In the genomic region with DNA sequence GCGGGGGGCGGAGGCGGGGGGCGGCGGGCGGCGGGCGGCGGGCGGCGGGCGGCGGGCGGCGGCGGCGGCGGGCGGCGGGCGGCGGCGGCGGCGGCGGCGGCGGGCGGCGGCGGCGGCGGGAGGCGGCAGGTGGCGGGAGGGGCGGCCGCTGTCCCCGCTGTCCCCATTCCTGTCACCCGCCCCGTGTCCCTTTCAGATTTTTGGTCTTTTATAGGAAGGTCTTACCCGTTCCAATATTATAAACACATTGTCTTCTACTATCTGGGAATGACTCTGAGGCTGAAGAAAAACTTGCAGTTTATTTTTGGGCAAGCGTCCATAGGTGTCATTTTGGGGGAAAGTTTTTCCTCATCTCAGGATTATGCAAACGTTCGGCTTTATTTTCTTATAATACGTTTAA, we compare ENCODE assay signal across 8 cellular contexts. TPM values are rescaled to one million over a fixed set of nuclear protein-coding genes. Genes with fewer than 3 reads are reported as not detected.
A peak's percentile ranks its signal among the peaks of the same experiment; 100 is the strongest.
DNase-seq lines count a peak whose midpoint lies in the region; ATAC-seq lines count a peak whose summit lies in the region.

No MANE protein-coding gene starts in this region.

- H3K4me3 ChIP-seq in mononuclear cell (ENCODE audit: low read length) = peak overlapping the region; percentile 45

- H3K4me1 ChIP-seq in mononuclear cell (ENCODE audit: insufficient read depth, low read length) = peaks cover 10% of the 10 kb centered on the region

- no peaks in the 10 kb centered on the region for H3K27me3 Mint-ChIP-seq in T-helper 1 cell treated with Interleukin-12 subunit alpha and Interleukin-12 subunit beta and Interleukin-4 antibody, amounts not matched to agents 30 μg/mL and 1 μg/mL, for 36 hours (ENCODE audit: low read depth)
- H3K27me3 Mint-ChIP-seq in central memory CD8-positive, alpha-beta T cell = no peaks in the 10 kb centered on the region

- H3K4me3 Mint-ChIP-seq in T-helper 1 cell treated with Interleukin-12 subunit alpha and Interleukin-12 subunit beta and Interleukin-4 antibody, amounts not matched to agents 30 μg/mL and 1 μg/mL, for 36 hours = peak overlapping the region; percentile 81
- peak overlapping the region; percentile 91 for H3K4me3 Mint-ChIP-seq in central memory CD8-positive, alpha-beta T cell

- H3K27ac Mint-ChIP-seq in T-helper 1 cell treated with Interleukin-12 subunit alpha and Interleukin-12 subunit beta and Interleukin-4 antibody, amounts not matched to agents 30 μg/mL and 1 μg/mL, for 36 hours = peak overlapping the region; percentile 83
- peak overlapping the region; percentile 96 for H3K27ac Mint-ChIP-seq in central memory CD8-positive, alpha-beta T cell (ENCODE audit: low read depth)

- no peak for DNase-seq in T-helper 1 cell
- peak; percentile 0 for DNase-seq in NCI-H460 (ENCODE audit: extremely low read depth, low read depth)
- DNase-seq in central memory CD8-positive, alpha-beta T cell (ENCODE audit: low spot score in 2 of 2) = no peak
- no peak for DNase-seq in SKM-1 (lab: John Stamatoyannopoulos, UW; ENCODE audit: unreplicated experiment)

- no peak for ATAC-seq in central memory CD8-positive, alpha-beta T cell (replicated peaks; ENCODE audit: extremely low read depth, poor library complexity, severe bottlenecking)
- ATAC-seq in HG03039 (IDR thresholded peaks at IDR 0.05; ENCODE audit: unreplicated experiment) (no peak), HG02763 (IDR thresholded peaks at IDR 0.05; ENCODE audit: unreplicated experiment) (no peak)

- peaks cover 2% of the 10 kb centered on the region for H3K4me1 Mint-ChIP-seq in T-helper 1 cell treated with Interleukin-12 subunit alpha and Interleukin-12 subunit beta and Interleukin-4 antibody, amounts not matched to agents 30 μg/mL and 1 μg/mL, for 36 hours (ENCODE audit: low read depth)
- H3K4me1 Mint-ChIP-seq in central memory CD8-positive, alpha-beta T cell = peaks cover 6% of the 10 kb centered on the region

- no peaks in the 10 kb centered on the region for H3K9me3 ChIP-seq in mononuclear cell (ENCODE audit: low read depth, low read length)

- no peaks in the 10 kb centered on the region for H3K9me3 Mint-ChIP-seq in T-helper 1 cell treated with Interleukin-12 subunit alpha and Interleukin-12 subunit beta and Interleukin-4 antibody, amounts not matched to agents 30 μg/mL and 1 μg/mL, for 36 hours
- H3K9me3 Mint-ChIP-seq in central memory CD8-positive, alpha-beta T cell = no peaks in the 10 kb centered on the region

- H3K36me3 Mint-ChIP-seq in T-helper 1 cell treated with Interleukin-12 subunit alpha and Interleukin-12 subunit beta and Interleukin-4 antibody, amounts not matched to agents 30 μg/mL and 1 μg/mL, for 36 hours (ENCODE audit: low read depth) = no peaks in the 10 kb centered on the region
- H3K36me3 Mint-ChIP-seq in central memory CD8-positive, alpha-beta T cell (ENCODE audit: insufficient read depth) = peaks cover 17% of the 10 kb centered on the region

- H3K27me3 ChIP-seq in mononuclear cell (ENCODE audit: insufficient read depth, low read length) = no peaks in the 10 kb centered on the region

RNA-seq across cellular contexts. Expression of gene ZNF713, which starts 0.5 kb away (rescaled TPM):
- 0.69 and 0.74 TPM in 2 replicates for total RNA-seq in NCI-H460 (2014; rRNA removed; shearing (Covaris generic))
- 0.26 and 0.43 TPM in 2 replicates for polyA plus RNA-seq in NCI-H460 (2014; cell fraction: nucleus; rRNA removed)
- 2.8 TPM for total RNA-seq in mononuclear cell

RNA-seq across cellular contexts. Expression of gene SEPTIN14, which starts 25.2 kb away (rescaled TPM):
- not detected in 2 replicates for total RNA-seq in NCI-H460 (2014; rRNA removed; shearing (Covaris generic))
- polyA plus RNA-seq in NCI-H460 (2014; cell fraction: nucleus; rRNA removed) = not detected in 2 replicates
- not detected for total RNA-seq in mononuclear cell
